9 cellular contexts compared by ENCODE assay signal in genomic region chr1:30888391-30888790, GRCh38. TPM values are rescaled to one million over a fixed set of nuclear protein-coding genes. Genes with fewer than 3 reads are reported as not detected.
A peak's percentile ranks its signal among the peaks of the same experiment; 100 is the strongest.
DNase-seq lines count a peak whose midpoint lies in the region; ATAC-seq, FAIRE-seq and TF ChIP-seq lines count a peak whose summit lies in the region.
"Had no signal": no experiment of that assay in that cellular context is flagged by ENCODE, and none has a peak within 500 bp of the region (broad histone marks: within the 10 kb centered on the region; RNA-seq: fewer than 3 reads in every experiment).

No MANE protein-coding gene starts in this region.

- intact Hi-C loops in right lobe of liver (cut with DNase I) (loop anchor here in 1 of 2 donors (10.0 kb wide), 1 partner anchor 1294 kb away; no protein-coding TSS in a partner anchor), HepG2 (cut with micrococcal nuclease; ENCODE audit: unreplicated experiment) (no loop called here)

- BruUV-seq in HepG2 (replicated peaks; lab: Mats Ljungman, UMichigan) = no TSS peak

- no CpG with 5 or more reads among the region's 8 CpGs for WGBS in right lobe of liver (ENCODE audit: insufficient coverage, low coverage, low lambda C conversion rate, missing lambda C conversion rate)
- WGBS in HepG2 (ENCODE audit: low lambda C conversion rate) = 15% methylated on average over 5 of the region's 8 CpGs
- WGBS in esophagus, 2 donors = 38 to 50% methylated on average over 8 of the region's 8 CpGs

- H3K79me2 ChIP-seq in HepG2 (ENCODE audit: insufficient read depth, low read length) = no peaks in the 10 kb centered on the region

- DNase-seq in right lobe of liver (no peak), HepG2 (ENCODE audit: low spot score) (no peak), myocyte (ENCODE audit: low read depth) (peak; percentile 97), iPS-NIHi7 (ENCODE audit: extremely low spot score) (no peak), NCI-H2081 treated with DMSO at 0.1 percent for 48 hours (lab: John Stamatoyannopoulos, UW) (no peak), NCI-H446 treated with DMSO at 0.1 percent for 48 hours (lab: John Stamatoyannopoulos, UW) (no peak)
- DNase-seq: cortex of kidney had no signal

- no peaks in the 10 kb centered on the region for H3K27me3 ChIP-seq in right lobe of liver
- no peaks in the 10 kb centered on the region; a peak in 1 of 5 replicates for H3K27me3 ChIP-seq in HepG2 (ENCODE audit: control insufficient read depth in 1 of 2, insufficient read depth in 2 of 2, low read length in 2 of 2)
- H3K27me3 ChIP-seq in esophagus (ENCODE audit: control insufficient read depth in 1 of 2, insufficient read depth in 2 of 2, low read length in 2 of 2) = no peaks in the 10 kb centered on the region

- no peak for TF ChIP-seq POLR2A in right lobe of liver (IDR thresholded peaks at IDR 0.05)
- no peak for TF ChIP-seq POLR2A in HepG2 (IDR thresholded peaks at IDR 0.05; ENCODE audit: insufficient read depth in 1 of 2, low read depth in 2 of 2, low read length in 2 of 2)

- H2AFZ ChIP-seq in HepG2 (ENCODE audit: low read length) = no peak overlapping the region

- TF ChIP-seq CTCF in right lobe of liver (IDR thresholded peaks at IDR 0.05) (no peak), HepG2 (CRISPR knock-in tag; IDR thresholded peaks at IDR 0.05) (no peak)

- no peak overlapping the region for H3K9ac ChIP-seq in HepG2 (ENCODE audit: insufficient read depth, low read depth, low read length)

- H3K9me3 ChIP-seq in right lobe of liver = no peaks in the 10 kb centered on the region
- no peaks in the 10 kb centered on the region for H3K9me3 ChIP-seq in HepG2 (ENCODE audit: low read length)
- no peaks in the 10 kb centered on the region for H3K9me3 ChIP-seq in esophagus (ENCODE audit: control insufficient read depth in 2 of 2, insufficient read depth in 1 of 2, low read depth in 1 of 2, low read length in 1 of 2)

- ATAC-seq in right lobe of liver = peak in 3 of 4 donors; percentile 9 to 37 (median 17)
- ATAC-seq in HepG2 = no peak
- ATAC-seq in GM19035 (IDR thresholded peaks at IDR 0.05; ENCODE audit: unreplicated experiment) = no peak

- TF ChIP-seq EP300 in HepG2 (IDR thresholded peaks at IDR 0.05; ENCODE audit: low read depth in 2 of 2, low read length in 2 of 2) (no peak), HepG2 (CRISPR knock-in tag; IDR thresholded peaks at IDR 0.05; ENCODE audit: borderline replicate concordance) (no peak)

- POLR2A ChIA-PET in HepG2 (lab: Yijun Ruan, JAX) = no interaction called here

- no peak for FAIRE-seq in HepG2 (lab: Jason Lieb, UNC)

- no peak overlapping the region for H3K4me2 ChIP-seq in HepG2 (ENCODE audit: low read depth, low read length)

- in situ Hi-C loops in HepG2 (cut with HindIII; ENCODE audit: extremely low pct_ligation_motif_present, low pct_unique_long_range_greater_than_20kb) = no loop called here

- no peaks in the 10 kb centered on the region for H3K36me3 ChIP-seq in right lobe of liver
- no peaks in the 10 kb centered on the region for H3K36me3 ChIP-seq in HepG2 (replicated peaks in 1 of 2; ENCODE audit: control insufficient read depth in 1 of 2, insufficient read depth in 2 of 2, low read length in 2 of 2)
- H3K36me3 ChIP-seq in esophagus (ENCODE audit: control insufficient read depth in 2 of 2, insufficient read depth in 2 of 2, low read length in 1 of 2) = no peaks in the 10 kb centered on the region

- H3K4me1 ChIP-seq in right lobe of liver (no peaks in the 10 kb centered on the region), HepG2 (ENCODE audit: insufficient read depth, low read length) (peaks cover 27% of the 10 kb centered on the region), esophagus (ENCODE audit: control insufficient read depth in 2 of 2, insufficient read depth in 2 of 2, low read length in 1 of 2) (no peaks in the 10 kb centered on the region)

- CTCF ChIA-PET in HepG2 (lab: Yijun Ruan, JAX; ENCODE audit: low intra/inter-chr PET ratio, low total read pairs) = no interaction called here

- TF ChIP-seq RAD21 in HepG2 (CRISPR knock-in tag; IDR thresholded peaks at IDR 0.05) = no peak

- H4K20me1 ChIP-seq in HepG2 (ENCODE audit: insufficient read depth, low read length) = no peaks in the 10 kb centered on the region

- H3K4me3 ChIP-seq in right lobe of liver (no peak overlapping the region), HepG2 (replicated peaks in 1 of 3; ENCODE audit: insufficient read depth in 1 of 3, low read depth in 2 of 3, low read length in 3 of 3) (no peak overlapping the region), esophagus (ENCODE audit: low read depth in 1 of 2, low read length in 2 of 2) (no peak overlapping the region)

- H3K27ac ChIP-seq in right lobe of liver (no peak overlapping the region), HepG2 (ENCODE audit: extremely low read length, insufficient read depth, low read length) (no peak overlapping the region), esophagus (ENCODE audit: low read depth in 2 of 2, low read length in 1 of 2) (peak overlapping the region; percentile 66 to 86)

TF ChIP-seq in HepG2, 621 proteins besides CTCF, POLR2A, EP300 and RAD21:
- no peak for TF ChIP-seq FOXA3 (CRISPR knock-in tag; IDR thresholded peaks at IDR 0.05)
- no peak for TF ChIP-seq ETV6 (CRISPR knock-in tag; conservative IDR thresholded peaks at IDR 0.05)
- TF ChIP-seq SETDB1 (CRISPR knock-in tag; IDR thresholded peaks at IDR 0.05; ENCODE audit: borderline replicate concordance) = no peak
- TF ChIP-seq ZNF430 (CRISPR knock-in tag; IDR thresholded peaks at IDR 0.05) = no peak
- TF ChIP-seq ZNF749 (CRISPR knock-in tag; IDR thresholded peaks at IDR 0.05; ENCODE audit: borderline replicate concordance) = no peak
- no peak for TF ChIP-seq ZNF326 (CRISPR knock-in tag; IDR thresholded peaks at IDR 0.05; ENCODE audit: borderline replicate concordance)
- no peak for TF ChIP-seq ZNF747 (CRISPR knock-in tag; IDR thresholded peaks at IDR 0.05; ENCODE audit: borderline replicate concordance)
- TF ChIP-seq GRHL1 (CRISPR knock-in tag; conservative IDR thresholded peaks at IDR 0.05) = no peak
- no peak for TF ChIP-seq ZNF577 (CRISPR knock-in tag; IDR thresholded peaks at IDR 0.05; ENCODE audit: borderline replicate concordance, low read depth)
- TF ChIP-seq TARDBP (CRISPR knock-in tag; IDR thresholded peaks at IDR 0.05) = no peak
- no peak for TF ChIP-seq BCL6 (CRISPR knock-in tag; IDR thresholded peaks at IDR 0.05)
- TF ChIP-seq GTF2F1 (IDR thresholded peaks at IDR 0.05; ENCODE audit: low read length) = no peak
- TF ChIP-seq RCOR2 (CRISPR knock-in tag; IDR thresholded peaks at IDR 0.05) = no peak

RNA-seq across cellular contexts. Expression of gene SDC3, which starts 20.2 kb away (rescaled TPM):
- total RNA-seq in right lobe of liver (10 to 100 TPM; 13.8 to 45.7 (median 16.2) TPM), HepG2 (2016; rRNA removed; fragmentation: Illumina TruSeq; extraction: Trizol) (0.18 and 0.49 TPM in 2 replicates), myocyte (15.7 and 17.6 TPM in 2 replicates)
- total RNA-seq in HepG2 (2016; cell fraction: cytosol; rRNA removed; fragmentation: Illumina TruSeq; extraction: Trizol; ENCODE audit: low read depth) = 0.10 and 0.26 TPM in 2 replicates
- 0.25 and 0.61 TPM in 2 replicates for total RNA-seq in HepG2 (2016; cell fraction: insoluble cytoplasmic fraction; rRNA removed; fragmentation: Illumina TruSeq; extraction: Trizol)
- total RNA-seq in HepG2 (2016; cell fraction: membrane; rRNA removed; fragmentation: Illumina TruSeq; extraction: Trizol) = 0.24 and 0.40 TPM in 2 replicates
- total RNA-seq in HepG2 (2016; cell fraction: nucleus; rRNA removed; fragmentation: Illumina TruSeq; extraction: Trizol) = 0.47 and 0.78 TPM in 2 replicates
- polyA plus RNA-seq in HepG2 (2011; rRNA removed) (0.84 and 0.85 TPM in 2 replicates), esophagus (1 to 10 TPM; 4.3 to 4.8 TPM)
- 0.64 and 0.74 TPM in 2 replicates for polyA plus RNA-seq in HepG2 (2011; cell fraction: cytosol; rRNA removed)
- 1.3 and 1.4 TPM in 2 replicates for polyA plus RNA-seq in HepG2 (2011; cell fraction: nucleus; rRNA removed)
- polyA plus RNA-seq in HepG2 (2012) = 0.98 and 2.3 TPM in 2 replicates
- polyA plus RNA-seq in HepG2 (2016; cell fraction: cytosol; fragmentation: Illumina TruSeq; extraction: Trizol; ENCODE audit: low read depth) = 0.11 and 0.24 TPM in 2 replicates
- 0.69 and 0.96 TPM in 2 replicates for polyA plus RNA-seq in HepG2 (2016; cell fraction: insoluble cytoplasmic fraction; fragmentation: Illumina TruSeq; extraction: Trizol; ENCODE audit: low read depth)
- 0.35 and 0.79 TPM in 2 replicates for polyA plus RNA-seq in HepG2 (2016; cell fraction: membrane; fragmentation: Illumina TruSeq; extraction: Trizol; ENCODE audit: low read depth)
- polyA plus RNA-seq in HepG2 (2016; cell fraction: nucleus; fragmentation: Illumina TruSeq; extraction: Trizol; ENCODE audit: insufficient read depth, low read depth) = 1.5 and 1.7 TPM in 2 replicates
- 1.8 and 6.1 TPM in 2 replicates for polyA minus RNA-seq in HepG2 (2011; rRNA and poly(A)+ RNA removed; ENCODE audit: low replicate concordance)
- polyA minus RNA-seq in HepG2 (2011; cell fraction: cytosol; rRNA and poly(A)+ RNA removed) = 0.89 and 2.0 TPM in 2 replicates
- polyA minus RNA-seq in HepG2 (2011; cell fraction: nucleus; rRNA and poly(A)+ RNA removed) = 0.37 and 0.77 TPM in 2 replicates
- 51.4 TPM for polyA plus RNA-seq in myocyte (2012)

Comparison
In these comparisons a context has a peak if more than half of its experiments do, and no peak if none do; other contexts are left out.
1. ATAC-seq: peak in right lobe of liver (3 of 4); none in HepG2 (single experiment) and GM19035 (single experiment).
2. H3K27ac ChIP-seq: peak in esophagus (2 of 2); none in right lobe of liver (0 of 3) and HepG2 (single experiment).